ENCODE assay signal across 18 cellular contexts in genomic region chr20:48583171-48583570, GRCh38.
DNase-seq lines count a peak whose midpoint lies in the region; FAIRE-seq and TF ChIP-seq lines count a peak whose summit lies in the region.
"Had no signal": no experiment of that assay in that cellular context is flagged by ENCODE, and none has a peak within 500 bp of the region (broad histone marks: within the 10 kb centered on the region; RNA-seq: fewer than 3 reads in every experiment).

No MANE protein-coding gene starts in this region.

- H3K27ac Mint-ChIP-seq in nephron progenitor cell (peak overlapping the region; percentile 36), HFFc6 (no peak overlapping the region)
- H3K27ac Mint-ChIP-seq: CD4-positive, alpha-beta memory T cell had no signal

- H3K4me3 Mint-ChIP-seq in nephron progenitor cell = no peak overlapping the region
- H3K4me3 Mint-ChIP-seq in HFFc6 = no peak overlapping the region
- H3K4me3 Mint-ChIP-seq: CD4-positive, alpha-beta memory T cell had no signal

- CTCF ChIA-PET in HEK293 (lab: Yijun Ruan, JAX) = interaction anchor here (1.1 kb wide), 1 partner anchor 37 kb away, joined by 3 read pairs; no protein-coding TSS in a partner anchor

- H3K4me1 ChIP-seq in HEK293 (ENCODE audit: control insufficient read depth, insufficient read depth, low read length) = no peaks in the 10 kb centered on the region
- no peaks in the 10 kb centered on the region for H3K4me1 ChIP-seq in kidney (ENCODE audit: control insufficient read depth in 1 of 2, insufficient read depth in 1 of 2, low read depth in 1 of 2, low read length in 2 of 2)
- H3K4me1 ChIP-seq: HAP-1 had no signal

- H3K36me3 Mint-ChIP-seq in nephron progenitor cell (ENCODE audit: low read depth) (peaks cover 5% of the 10 kb centered on the region), HFFc6 (ENCODE audit: low read depth) (no peaks in the 10 kb centered on the region)
- H3K36me3 Mint-ChIP-seq: CD4-positive, alpha-beta memory T cell had no signal

- FAIRE-seq in HTR-8/SVneo (lab: Jason Lieb, UNC) = peak; percentile 80
- FAIRE-seq in kidney (lab: Jason Lieb, UNC) = no peak
- FAIRE-seq: GM12891, GM18507, H54 had no signal

- DNase-seq in HTR-8/SVneo (ENCODE audit: insufficient read length, low spot score) (no peak), nephron progenitor cell (no peak), HFFc6 (no peak), cerebellar cortex (ENCODE audit: low spot score) (no peak), kidney (no peak)
- DNase-seq: C1 segment of cervical spinal cord; Calu3; CD4-positive, alpha-beta memory T cell; COR-L47; DMS53; DMS79 treated with DMSO at 0.1 percent for 48 hours; GF-D8; GOT3 had no signal

- POLR2A ChIA-PET in HEK293 (lab: Yijun Ruan, JAX) = no interaction called here

- no peaks in the 10 kb centered on the region for H3K36me3 ChIP-seq in HEK293 (ENCODE audit: control insufficient read depth in 2 of 2, insufficient read depth in 1 of 2, low read length in 2 of 2)
- H3K36me3 ChIP-seq in kidney (ENCODE audit: control insufficient read depth in 1 of 2, insufficient read depth in 2 of 2, low read length in 2 of 2) = no peaks in the 10 kb centered on the region
- H3K36me3 ChIP-seq: HAP-1 had no signal

- intact Hi-C loops in kidney (cut with DNase I) = no loop called here

- H3K27me3 Mint-ChIP-seq in nephron progenitor cell (ENCODE audit: low read depth, poor library complexity) = peaks cover 13% of the 10 kb centered on the region
- peaks cover 17% of the 10 kb centered on the region for H3K27me3 Mint-ChIP-seq in HFFc6 (ENCODE audit: insufficient read depth)

- H3K9me3 ChIP-seq in HEK293 (ENCODE audit: control insufficient read depth, insufficient read depth, low read depth, low read length) (no peaks in the 10 kb centered on the region), kidney (ENCODE audit: control insufficient read depth in 1 of 2, low read length in 2 of 2) (no peaks in the 10 kb centered on the region)
- H3K9me3 ChIP-seq: HAP-1 had no signal

- H3K4me1 Mint-ChIP-seq in nephron progenitor cell = peaks cover 52% of the 10 kb centered on the region
- no peaks in the 10 kb centered on the region for H3K4me1 Mint-ChIP-seq in HFFc6 (ENCODE audit: low read depth)
- H3K4me1 Mint-ChIP-seq: CD4-positive, alpha-beta memory T cell had no signal

- H3K9ac ChIP-seq in kidney (ENCODE audit: low read length in 2 of 2) = no peak overlapping the region

- no peak overlapping the region for H3K27ac ChIP-seq in HEK293 (ENCODE audit: extremely low read depth, low read depth, low read length)
- H3K27ac ChIP-seq in kidney (ENCODE audit: low read depth in 2 of 2, low read length in 2 of 2) = no peak overlapping the region

- TF ChIP-seq CTCF in HEK293 (tag by site-specific recombination; IDR thresholded peaks at IDR 0.05) (no peak), nephron progenitor cell (IDR thresholded peaks at IDR 0.05) (no peak), HFFc6 (IDR thresholded peaks at IDR 0.05) (no peak), kidney (IDR thresholded peaks at IDR 0.05; ENCODE audit: borderline replicate concordance, extremely low read depth, insufficient read depth) (no peak)

- H3K9me3 Mint-ChIP-seq in nephron progenitor cell (peaks cover 19% of the 10 kb centered on the region), HFFc6 (peaks cover 8% of the 10 kb centered on the region; the same call in 1 of the 2 replicates)

- H3K4me3 ChIP-seq in HEK293 (ENCODE audit: low read depth, low read length) = no peak overlapping the region
- H3K4me3 ChIP-seq in kidney (ENCODE audit: low read length in 2 of 2) = no peak overlapping the region
- H3K4me3 ChIP-seq: HAP-1 had no signal

TF ChIP-seq in HEK293, 187 proteins besides CTCF, POLR2A, EP300 and RAD21:
- TF ChIP-seq ZNF10 (tag by site-specific recombination; IDR thresholded peaks at IDR 0.05) (no peak), ZNF623 (tag by site-specific recombination; IDR thresholded peaks at IDR 0.05) (peak; percentile 42; the same call in 1 of the 2 replicates)
